20 cellular contexts compared by ENCODE assay signal in the genomic region with DNA sequence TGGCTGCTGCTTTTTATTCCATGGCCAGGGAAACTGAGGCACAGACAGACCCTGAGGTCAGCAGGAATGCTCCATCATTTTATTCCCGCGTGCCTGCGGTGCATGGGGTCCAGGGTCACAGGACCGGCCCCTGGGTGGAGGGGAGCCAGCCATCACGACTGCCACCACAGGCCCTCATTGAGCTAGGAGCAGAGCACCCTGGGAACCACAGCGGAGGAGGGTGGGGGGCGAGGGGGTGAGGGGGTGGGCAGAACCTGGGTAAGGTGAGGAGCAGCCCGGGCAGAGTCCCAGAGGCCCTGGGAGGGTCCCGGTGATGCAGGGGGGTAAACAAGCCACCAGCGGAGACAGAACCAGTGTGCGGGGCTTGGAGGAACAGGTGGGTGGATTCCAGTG. TPM values are rescaled to one million over a fixed set of nuclear protein-coding genes. Genes with fewer than 3 reads are reported as not detected.
"Had no signal": no experiment of that assay in that cellular context is flagged by ENCODE, and none has a peak within 500 bp of the region (broad histone marks: within the 10 kb centered on the region; RNA-seq: fewer than 3 reads in every experiment).

No MANE protein-coding gene starts in this region.

- FAIRE-seq: kidney had no signal

- H3K36me3 Mint-ChIP-seq: activated naive CD4-positive, alpha-beta T cell treated with anti-CD3 and anti-CD28 coated beads, Interleukin-2, amount 10 ng/mL, durations not matched to agents 7 days and 5 days; type B pancreatic cell had no signal

- DNase-seq: activated CD4-positive, CD25-positive, alpha-beta regulatory T cell; amniotic stem cell; hippocampal formation; kidney; left colon; mammary epithelial cell; stimulated activated CD4-positive, alpha-beta T cell treated with anti-CD3 and anti-CD28 coated beads, Interleukin-12 subunit alpha, Interleukin-12 subunit beta, amount 100 ng/mL, for 4 hours; uterus had no signal

- H3K9me3 ChIP-seq: uterus had no signal

- H3K4me3 ChIP-seq: skin epidermis, uterus had no signal

- H3K36me3 ChIP-seq: uterus had no signal

- H3K4me3 Mint-ChIP-seq: activated CD4-positive, alpha-beta T cell treated with anti-CD3 and anti-CD28 coated beads for 36 hours; activated CD8-positive, alpha-beta memory T cell treated with anti-CD3 and anti-CD28 coated beads, Interleukin-2, amount 10 ng/mL, durations not matched to agents 7 days and 5 days; activated CD8-positive, alpha-beta T cell treated with anti-CD3 and anti-CD28 coated beads, Interleukin-2, amount 10 ng/mL, durations not matched to agents 7 days and 5 days; activated naive CD4-positive, alpha-beta T cell treated with anti-CD3 and anti-CD28 coated beads, Interleukin-2, amount 10 ng/mL, durations not matched to agents 7 days and 5 days; stimulated activated naive CD8-positive, alpha-beta T cell treated with anti-CD3 and anti-CD28 coated beads, Interleukin-15, Interleukin-2, amounts not matched to agents 100 ng/mL and 50 ng/mL, for 24 hours; type B pancreatic cell had no signal

- H3K9me3 Mint-ChIP-seq: stimulated activated naive CD8-positive, alpha-beta T cell treated with anti-CD3 and anti-CD28 coated beads, Interleukin-15, Interleukin-2, amounts not matched to agents 100 ng/mL and 50 ng/mL, for 24 hours; type B pancreatic cell had no signal

- H3K27ac ChIP-seq: skin epidermis, uterus had no signal

- H3K4me1 ChIP-seq: uterus had no signal

- ATAC-seq: esophagus mucosa had no signal

- H3K27ac Mint-ChIP-seq: activated CD4-positive, alpha-beta T cell treated with anti-CD3 and anti-CD28 coated beads for 36 hours; activated CD8-positive, alpha-beta memory T cell treated with anti-CD3 and anti-CD28 coated beads, Interleukin-2, amount 10 ng/mL, durations not matched to agents 7 days and 5 days; activated CD8-positive, alpha-beta T cell treated with anti-CD3 and anti-CD28 coated beads, Interleukin-2, amount 10 ng/mL, durations not matched to agents 7 days and 5 days; activated naive CD4-positive, alpha-beta T cell treated with anti-CD3 and anti-CD28 coated beads, Interleukin-2, amount 10 ng/mL, durations not matched to agents 7 days and 5 days; activated T-helper 2 cell treated with anti-CD3 and anti-CD28 coated beads, Interferon-gamma antibody, Interleukin-2, Interleukin-4, amounts not matched to agents 10 μg/mL and 5 μg/mL and 100 μg/mL, durations not matched to agents 14 hours and 24 hours and 36 hours; nephron progenitor cell; stimulated activated naive CD8-positive, alpha-beta T cell treated with anti-CD3 and anti-CD28 coated beads, Interleukin-15, Interleukin-2, amounts not matched to agents 100 ng/mL and 50 ng/mL, for 24 hours; type B pancreatic cell had no signal

RNA-seq across cellular contexts. Expression of a gene that starts 34.2 kb away (rescaled TPM):
- total RNA-seq: activated CD8-positive, alpha-beta memory T cell treated with anti-CD3 and anti-CD28 coated beads, Interleukin-2, amount 10 ng/mL, durations not matched to agents 7 days and 5 days; activated CD8-positive, alpha-beta T cell treated with anti-CD3 and anti-CD28 coated beads, Interleukin-2, amount 10 ng/mL, durations not matched to agents 7 days and 5 days; activated T-helper 2 cell treated with anti-CD3 and anti-CD28 coated beads, Interferon-gamma antibody, Interleukin-2, Interleukin-4, amounts not matched to agents 10 μg/mL and 5 μg/mL and 100 μg/mL, durations not matched to agents 14 hours and 24 hours and 36 hours; T-helper 2 cell treated with Interferon-gamma antibody and Interleukin-4, amounts not matched to agents 100 ng/mL and 5 ng/mL, for 36 hours had no signal

RNA-seq across cellular contexts. Expression of a gene that starts 48.8 kb away (rescaled TPM):
- total RNA-seq: chondrocyte, esophagus mucosa, mammary epithelial cell had no signal
- polyA plus RNA-seq: mammary epithelial cell had no signal
